8 cellular contexts compared by ENCODE assay signal in genomic region chr19:2775556-2776430, GRCh38. TPM values are rescaled to one million over a fixed set of nuclear protein-coding genes. Genes with fewer than 3 reads are reported as not detected.
A peak's percentile ranks its signal among the peaks of the same experiment; 100 is the strongest.
DNase-seq lines count a peak whose midpoint lies in the region; ATAC-seq and TF ChIP-seq lines count a peak whose summit lies in the region.

No MANE protein-coding gene starts in this region.

- H3K9me3 ChIP-seq in parathyroid adenoma (ENCODE audit: control insufficient read depth, low read length): no peaks in the 10 kb centered on the region
- H3K9me3 ChIP-seq in thoracic aorta: no peaks in the 10 kb centered on the region

- H3K4me1 Mint-ChIP-seq in HFFc6 (ENCODE audit: low read depth): peaks cover 31% of the 10 kb centered on the region

- H3K27me3 ChIP-seq in parathyroid adenoma (ENCODE audit: control insufficient read depth, insufficient read depth, low read length): no peaks in the 10 kb centered on the region
- H3K27me3 ChIP-seq in thoracic aorta (replicated peaks; ENCODE audit: insufficient read depth): no peaks in the 10 kb centered on the region

- H2AFZ ChIP-seq in parathyroid adenoma: no peak overlapping the region

- no peaks in the 10 kb centered on the region for H3K4me1 ChIP-seq in parathyroid adenoma
- H3K4me1 ChIP-seq in thoracic aorta (ENCODE audit: control insufficient read depth in 1 of 2, low read depth in 2 of 2): peaks cover 0 to 11% of the 10 kb centered on the region in 2 donors

- no peak overlapping the region for H3K4me3 ChIP-seq in parathyroid adenoma (ENCODE audit: low read depth, low read length)
- peak overlapping the region; percentile 29 for H3K4me3 ChIP-seq in thoracic aorta

- no peak overlapping the region for H3K9ac ChIP-seq in parathyroid adenoma

- no peaks in the 10 kb centered on the region for H3K9me3 Mint-ChIP-seq in HFFc6

- peak overlapping the region; percentile 38 for H3K4me2 ChIP-seq in parathyroid adenoma (ENCODE audit: low read length)

- H3K27ac Mint-ChIP-seq in HFFc6: peak overlapping the region; percentile 87

- peaks cover 29% of the 10 kb centered on the region for H3K36me3 Mint-ChIP-seq in HFFc6 (ENCODE audit: low read depth)

- TF ChIP-seq CTCF in HFFc6 (IDR thresholded peaks at IDR 0.05): no peak
- TF ChIP-seq CTCF in parathyroid adenoma (IDR thresholded peaks at IDR 0.05): no peak
- TF ChIP-seq CTCF in thoracic aorta (IDR thresholded peaks at IDR 0.05): no peak

- no peaks in the 10 kb centered on the region for H3K36me3 ChIP-seq in parathyroid adenoma (ENCODE audit: control insufficient read depth, insufficient read depth, low read length)
- no peaks in the 10 kb centered on the region for H3K36me3 ChIP-seq in thoracic aorta

- ATAC-seq in thoracic aorta (ENCODE audit: insufficient number of reproducible peaks, low FRiP score, low read depth) (no peak), HG02610 (IDR thresholded peaks at IDR 0.05; ENCODE audit: unreplicated experiment) (no peak)

- no peaks in the 10 kb centered on the region; the same call in 1 of the 2 replicates for H3K27me3 Mint-ChIP-seq in HFFc6 (ENCODE audit: insufficient read depth)

- H3K27ac ChIP-seq in parathyroid adenoma (peak overlapping the region; percentile 71), thoracic aorta (peak overlapping the region in 1 of 2 donors; percentile 36)

- H3K4me3 Mint-ChIP-seq in HFFc6: peak overlapping the region; percentile 79

- DNase-seq in HFFc6 (no peak), epidermal melanocyte (ENCODE audit: insufficient read length, low spot score) (peak; percentile 73), thoracic aorta (ENCODE audit: low spot score) (no peak), iPS-NIHi7 (ENCODE audit: extremely low spot score) (no peak), RKO (ENCODE audit: low spot score) (no peak)
- peak; percentile 40 for DNase-seq in activated CD8-positive, alpha-beta memory T cell treated with anti-CD3 and anti-CD28 coated beads, Interleukin-2, amount 50 U/mL, for 24 hours (ENCODE audit: extremely low read depth)

- peaks cover 83% of the 10 kb centered on the region for H3K79me2 ChIP-seq in parathyroid adenoma

RNA-seq across cellular contexts. Expression of gene SGTA, which starts 7.3 kb away (rescaled TPM):
- 10 to 100 TPM; 60.7 to 68.1 (median 62.8) TPM for total RNA-seq in HFFc6 (2021; fragmentation: NEBNext Ultra II Directional; extraction: Animal tissue kit (Norgen Biotek cat#: 25700))
- 10 to 100 TPM; 43.7 to 46.4 TPM for total RNA-seq in thoracic aorta

RNA-seq across cellular contexts. Expression of gene THOP1, which starts 9.5 kb away (rescaled TPM):
- 100 to 1,000 TPM in 1 of 6 experiments, 10 to 100 TPM in 5; 83.7 to 114 (median 94.3) TPM for total RNA-seq in HFFc6 (2021; fragmentation: NEBNext Ultra II Directional; extraction: Animal tissue kit (Norgen Biotek cat#: 25700))
- total RNA-seq in thoracic aorta: 10 to 100 TPM; 31.3 to 55.2 TPM

RNA-seq across cellular contexts. Expression of gene SLC39A3, which starts 36.0 kb away (rescaled TPM):
- 10 to 100 TPM; 39.2 to 49.1 (median 42.5) TPM for total RNA-seq in HFFc6 (2021; fragmentation: NEBNext Ultra II Directional; extraction: Animal tissue kit (Norgen Biotek cat#: 25700))
- 10 to 100 TPM; 26.6 to 37.6 TPM for total RNA-seq in thoracic aorta

RNA-seq across cellular contexts. Expression of gene ZNF554, which starts 43.9 kb away (rescaled TPM):
- total RNA-seq in HFFc6 (2021; fragmentation: NEBNext Ultra II Directional; extraction: Animal tissue kit (Norgen Biotek cat#: 25700)): 1 to 10 TPM; 1.6 to 2.4 (median 2.2) TPM
- 1 to 10 TPM; 2.8 to 4.4 TPM for total RNA-seq in thoracic aorta

RNA-seq across cellular contexts. Expression of gene DIRAS1, which starts 54.6 kb away (rescaled TPM):
- total RNA-seq in HFFc6 (2021; fragmentation: NEBNext Ultra II Directional; extraction: Animal tissue kit (Norgen Biotek cat#: 25700)): 10 to 100 TPM; 10.6 to 21.6 (median 12.7) TPM
- total RNA-seq in thoracic aorta: 1 to 10 TPM in 1 of 2 donors, not detected in 1; 2.3 TPM

Comparison
In these comparisons a context has a peak if more than half of its experiments do, and no peak if none do; other contexts are left out.
1. DNase-seq: peak in activated CD8-positive, alpha-beta memory T cell treated with anti-CD3 and anti-CD28 coated beads, Interleukin-2, amount 50 U/mL, for 24 hours (single experiment) and epidermal melanocyte (single experiment); none in HFFc6 (single experiment), thoracic aorta (single experiment), iPS-NIHi7 (single experiment) and RKO (single experiment).